34 cellular contexts compared by ENCODE assay signal in genomic region chr10:49320191-49320590, GRCh38. TPM values are rescaled to one million over a fixed set of nuclear protein-coding genes. Genes with fewer than 3 reads are reported as not detected.
"Had no signal": no experiment of that assay in that cellular context is flagged by ENCODE, and none has a peak within 500 bp of the region (broad histone marks: within the 10 kb centered on the region; RNA-seq: fewer than 3 reads in every experiment).

No MANE protein-coding gene starts in this region.

- H3K27me3 Mint-ChIP-seq: activated naive CD8-positive, alpha-beta T cell treated with anti-CD3 and anti-CD28 coated beads, Interleukin-2, amount 50 U/mL, for 24 hours had no signal

- H3K27ac ChIP-seq: brain microvascular endothelial cell, cardiac muscle cell, VCaP had no signal

- ATAC-seq: activated naive CD8-positive, alpha-beta T cell treated with anti-CD3 and anti-CD28 coated beads, Interleukin-2, amount 50 U/mL, for 24 hours; Panc1 had no signal

- H3K4me1 Mint-ChIP-seq: activated B cell treated with CpG ODN at 0.5 μM for 24 hours; activated CD4-positive, alpha-beta memory T cell treated with anti-CD3 and anti-CD28 coated beads, Interleukin-2, amount 10 ng/mL, durations not matched to agents 7 days and 5 days; activated naive CD4-positive, alpha-beta T cell treated with anti-CD3 and anti-CD28 coated beads, Interleukin-2, amount 10 ng/mL, durations not matched to agents 7 days and 5 days; activated naive CD8-positive, alpha-beta T cell treated with anti-CD3 and anti-CD28 coated beads, Interleukin-2, amount 50 U/mL, for 24 hours had no signal

- H3K9me3 Mint-ChIP-seq: activated B cell treated with CpG ODN at 0.5 μM for 24 hours; activated CD4-positive, alpha-beta memory T cell treated with anti-CD3 and anti-CD28 coated beads, Interleukin-2, amount 10 ng/mL, durations not matched to agents 7 days and 5 days; activated naive CD4-positive, alpha-beta T cell treated with anti-CD3 and anti-CD28 coated beads, Interleukin-2, amount 10 ng/mL, durations not matched to agents 7 days and 5 days; activated naive CD8-positive, alpha-beta T cell treated with anti-CD3 and anti-CD28 coated beads, Interleukin-2, amount 50 U/mL, for 24 hours had no signal

- H3K4me3 ChIP-seq: cardiac muscle cell had no signal

- DNase-seq: activated B cell treated with CpG ODN at 0.5 μM for 24 hours; activated CD4-positive, alpha-beta memory T cell treated with anti-CD3 and anti-CD28 coated beads, Interleukin-2, amount 10 ng/mL, durations not matched to agents 7 days and 5 days; activated CD4-positive, alpha-beta T cell treated with anti-CD3 and anti-CD28 coated beads for 4 hours; activated CD4-positive, alpha-beta T cell treated with anti-CD3 and anti-CD28 coated beads, Interleukin-2, amount 50 U/mL, for 1 hour; activated CD4-positive, CD25-positive, alpha-beta regulatory T cell treated with anti-CD3 and anti-CD28 coated beads, Interleukin-2, amount 50 U/mL, for 72 hours; activated effector memory CD4-positive, alpha-beta T cell treated with Interleukin-2 at 50 U/mL for 16 hours; activated naive CD4-positive, alpha-beta T cell treated with anti-CD3 and anti-CD28 coated beads, Interleukin-2, amount 10 ng/mL, durations not matched to agents 7 days and 5 days; activated naive CD8-positive, alpha-beta T cell treated with anti-CD3 and anti-CD28 coated beads, Interleukin-2, amount 50 U/mL, for 24 hours; activated T-cell treated with anti-CD3 and anti-CD28 coated beads, Interleukin-2, amount 50 U/mL, for 48 hours; aorta; brain microvascular endothelial cell; Kasumi-1; KG1; MM.1S; MV-4-11; NCI-H1092; NCI-H1436 treated with DMSO at 0.1 percent for 48 hours; NCI-H1694 treated with DMSO at 0.1 percent for 48 hours; NCI-H2029; NCI-H345; NCI-H524 treated with DMSO at 0.1 percent for 48 hours; SHP77 treated with DMSO at 0.1 percent for 48 hours; SW 1271; T-helper 1 cell; T-helper 2 cell; T-helper 9 cell had no signal

- H3K36me3 ChIP-seq: brain microvascular endothelial cell, cardiac muscle cell had no signal

- H3K4me3 Mint-ChIP-seq: activated B cell treated with CpG ODN at 0.5 μM for 24 hours; activated CD4-positive, alpha-beta memory T cell treated with anti-CD3 and anti-CD28 coated beads, Interleukin-2, amount 10 ng/mL, durations not matched to agents 7 days and 5 days; activated naive CD4-positive, alpha-beta T cell treated with anti-CD3 and anti-CD28 coated beads, Interleukin-2, amount 10 ng/mL, durations not matched to agents 7 days and 5 days; activated naive CD8-positive, alpha-beta T cell; activated naive CD8-positive, alpha-beta T cell treated with anti-CD3 and anti-CD28 coated beads, Interleukin-2, amount 50 U/mL, for 24 hours had no signal

- H3K36me3 Mint-ChIP-seq: activated naive CD4-positive, alpha-beta T cell treated with anti-CD3 and anti-CD28 coated beads, Interleukin-2, amount 10 ng/mL, durations not matched to agents 7 days and 5 days; activated naive CD8-positive, alpha-beta T cell had no signal

- H3K27ac Mint-ChIP-seq: activated B cell treated with CpG ODN at 0.5 μM for 24 hours; activated CD4-positive, alpha-beta memory T cell treated with anti-CD3 and anti-CD28 coated beads, Interleukin-2, amount 10 ng/mL, durations not matched to agents 7 days and 5 days; activated naive CD4-positive, alpha-beta T cell treated with anti-CD3 and anti-CD28 coated beads, Interleukin-2, amount 10 ng/mL, durations not matched to agents 7 days and 5 days; activated naive CD8-positive, alpha-beta T cell; activated naive CD8-positive, alpha-beta T cell treated with anti-CD3 and anti-CD28 coated beads, Interleukin-2, amount 50 U/mL, for 24 hours had no signal

- H3K27me3 ChIP-seq: brain microvascular endothelial cell, cardiac muscle cell had no signal

RNA-seq across cellular contexts. Expression of gene C10orf71, which starts 21.2 kb away (rescaled TPM):
- total RNA-seq: activated B cell treated with CpG ODN at 0.5 μM for 24 hours; activated CD4-positive, alpha-beta memory T cell treated with anti-CD3 and anti-CD28 coated beads, Interleukin-2, amount 10 ng/mL, durations not matched to agents 7 days and 5 days; activated CD8-positive, alpha-beta memory T cell treated with anti-CD3 and anti-CD28 coated beads for 36 hours; NCI-H460; RPMI7951; SK-MEL-5 had no signal
